In the genomic region with DNA sequence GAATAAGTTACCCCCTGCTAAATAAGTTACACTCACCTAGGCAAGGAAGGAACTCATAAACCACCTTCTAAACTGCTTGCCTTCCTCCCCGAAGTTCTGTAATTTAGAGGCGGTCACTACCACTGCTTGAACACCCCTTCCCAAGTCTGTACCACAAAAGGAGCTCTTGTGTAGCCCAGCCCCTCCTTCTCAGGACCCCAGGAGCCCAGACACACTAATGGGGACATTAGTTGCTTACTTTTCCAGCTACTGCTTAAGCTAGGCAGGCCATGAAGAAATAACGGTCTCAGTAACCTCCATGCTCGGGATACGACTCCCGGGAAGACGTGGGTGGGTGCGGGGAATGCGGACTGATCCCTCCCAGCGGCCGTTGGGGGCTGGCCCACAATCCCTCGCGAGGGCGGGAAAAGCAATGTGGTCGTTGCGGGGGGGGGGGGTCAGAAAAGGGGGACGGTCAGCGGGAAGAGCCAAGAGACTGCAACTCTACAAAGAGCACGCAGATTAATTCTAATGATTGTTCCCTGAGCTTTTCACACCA, we compare ENCODE assay signal across 8 cellular contexts. TPM values are rescaled to one million over a fixed set of nuclear protein-coding genes. Genes with fewer than 3 reads are reported as not detected.
DNase-seq lines count a peak whose midpoint lies in the region; ATAC-seq, FAIRE-seq and TF ChIP-seq lines count a peak whose summit lies in the region.

A gene with protein sequence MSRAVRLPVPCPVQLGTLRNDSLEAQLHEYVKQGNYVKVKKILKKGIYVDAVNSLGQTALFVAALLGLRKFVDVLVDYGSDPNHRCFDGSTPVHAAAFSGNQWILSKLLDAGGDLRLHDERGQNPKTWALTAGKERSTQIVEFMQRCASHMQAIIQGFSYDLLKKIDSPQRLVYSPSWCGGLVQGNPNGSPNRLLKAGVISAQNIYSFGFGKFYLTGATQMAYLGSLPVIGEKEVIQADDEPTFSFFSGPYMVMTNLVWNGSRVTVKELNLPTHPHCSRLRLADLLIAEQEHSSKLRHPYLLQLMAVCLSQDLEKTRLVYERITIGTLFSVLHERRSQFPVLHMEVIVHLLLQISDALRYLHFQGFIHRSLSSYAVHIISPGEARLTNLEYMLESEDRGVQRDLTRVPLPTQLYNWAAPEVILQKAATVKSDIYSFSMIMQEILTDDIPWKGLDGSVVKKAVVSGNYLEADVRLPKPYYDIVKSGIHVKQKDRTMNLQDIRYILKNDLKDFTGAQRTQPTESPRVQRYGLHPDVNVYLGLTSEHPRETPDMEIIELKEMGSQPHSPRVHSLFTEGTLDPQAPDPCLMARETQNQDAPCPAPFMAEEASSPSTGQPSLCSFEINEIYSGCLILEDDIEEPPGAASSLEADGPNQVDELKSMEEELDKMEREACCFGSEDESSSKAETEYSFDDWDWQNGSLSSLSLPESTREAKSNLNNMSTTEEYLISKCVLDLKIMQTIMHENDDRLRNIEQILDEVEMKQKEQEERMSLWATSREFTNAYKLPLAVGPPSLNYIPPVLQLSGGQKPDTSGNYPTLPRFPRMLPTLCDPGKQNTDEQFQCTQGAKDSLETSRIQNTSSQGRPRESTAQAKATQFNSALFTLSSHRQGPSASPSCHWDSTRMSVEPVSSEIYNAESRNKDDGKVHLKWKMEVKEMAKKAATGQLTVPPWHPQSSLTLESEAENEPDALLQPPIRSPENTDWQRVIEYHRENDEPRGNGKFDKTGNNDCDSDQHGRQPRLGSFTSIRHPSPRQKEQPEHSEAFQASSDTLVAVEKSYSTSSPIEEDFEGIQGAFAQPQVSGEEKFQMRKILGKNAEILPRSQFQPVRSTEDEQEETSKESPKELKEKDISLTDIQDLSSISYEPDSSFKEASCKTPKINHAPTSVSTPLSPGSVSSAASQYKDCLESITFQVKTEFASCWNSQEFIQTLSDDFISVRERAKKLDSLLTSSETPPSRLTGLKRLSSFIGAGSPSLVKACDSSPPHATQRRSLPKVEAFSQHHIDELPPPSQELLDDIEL (N-terminal part only) (minus strand): TSS at position 345 of the 538 bp plus-strand sequence. CDS start 40,044 bp downstream, outside the sequence.

- H3K9me3 Mint-ChIP-seq in activated T-cell treated with anti-CD3 and anti-CD28 coated beads, Interleukin-2, amount 50 U/mL, for 72 hours, result no peaks in the 10 kb centered on the region
- no peaks in the 10 kb centered on the region for H3K9me3 Mint-ChIP-seq in astrocyte (ENCODE audit: unreplicated experiment)

- H3K27ac ChIP-seq in astrocyte (ENCODE audit: low read depth, low read length), result peak within 1 kb of the TSS; percentile 83
- peak within 1 kb of the TSS; percentile 80 for H3K27ac ChIP-seq in lower lobe of right lung
- peak within 1 kb of the TSS; percentile 70 to 88 (median 82) for H3K27ac ChIP-seq in upper lobe of left lung

- no peak for DNase-seq in activated T-cell treated with anti-CD3 and anti-CD28 coated beads, Interleukin-2, amount 50 U/mL, for 72 hours
- DNase-seq in activated T-cell treated with anti-CD3 and anti-CD28 coated beads, Interleukin-2, amount 50 U/mL, for 48 hours, result no peak
- no peak for DNase-seq in astrocyte (ENCODE audit: low read depth)
- DNase-seq in lower lobe of right lung, result no peak
- DNase-seq in upper lobe of left lung, result peak in 1 of 2 donors; percentile 55

- no peak for FAIRE-seq in astrocyte (lab: Jason Lieb, UNC)

- H3K4me1 ChIP-seq in astrocyte (ENCODE audit: insufficient read depth, low read length), result peaks cover 15% of the 10 kb centered on the region
- peaks cover 12% of the 10 kb centered on the region for H3K4me1 ChIP-seq in lower lobe of right lung
- H3K4me1 ChIP-seq in upper lobe of left lung, result peaks cover 9 to 23% (median 14%) of the 10 kb centered on the region in 4 donors

- no peaks in the 10 kb centered on the region for H3K27me3 ChIP-seq in astrocyte (ENCODE audit: insufficient read depth, low read length)
- no peaks in the 10 kb centered on the region for H3K27me3 ChIP-seq in lower lobe of right lung (ENCODE audit: low read depth)
- no peaks in the 10 kb centered on the region for H3K27me3 ChIP-seq in upper lobe of left lung

- H3K79me2 ChIP-seq in astrocyte (ENCODE audit: insufficient read depth, low read length), result peaks cover 16% of the 10 kb centered on the region

- no peak for ATAC-seq in activated T-cell treated with anti-CD3 and anti-CD28 coated beads, Interleukin-2, amount 50 U/mL, for 72 hours (replicated peaks in 1 of 2)
- no peak for ATAC-seq in lower lobe of right lung
- no peak for ATAC-seq in upper lobe of left lung (ENCODE audit: low FRiP score in 2 of 2)
- no peak for ATAC-seq in HG02678 (IDR thresholded peaks at IDR 0.05; ENCODE audit: unreplicated experiment)
- ATAC-seq in HG02610 (IDR thresholded peaks at IDR 0.05; ENCODE audit: unreplicated experiment), result no peak
- ATAC-seq in GM18907 (IDR thresholded peaks at IDR 0.05; ENCODE audit: unreplicated experiment), result no peak

- H3K36me3 ChIP-seq in astrocyte (ENCODE audit: insufficient read depth, low read length) (no peaks in the 10 kb centered on the region), lower lobe of right lung (no peaks in the 10 kb centered on the region), upper lobe of left lung (peaks cover 0 to 7% (median 0%) of the 10 kb centered on the region in 4 donors)

- H3K9me3 ChIP-seq in astrocyte (ENCODE audit: insufficient read depth, low read depth, low read length) (peaks cover 3% of the 10 kb centered on the region), lower lobe of right lung (no peaks in the 10 kb centered on the region), upper lobe of left lung (no peaks in the 10 kb centered on the region)

- peak within 1 kb of the TSS; percentile 97 for H3K27ac Mint-ChIP-seq in activated T-cell treated with anti-CD3 and anti-CD28 coated beads, Interleukin-2, amount 50 U/mL, for 72 hours
- no peak within 1 kb of the TSS for H3K27ac Mint-ChIP-seq in astrocyte (ENCODE audit: unreplicated experiment)

- peak within 1 kb of the TSS; percentile 98 for H3K4me3 Mint-ChIP-seq in activated T-cell treated with anti-CD3 and anti-CD28 coated beads, Interleukin-2, amount 50 U/mL, for 72 hours
- H3K4me3 Mint-ChIP-seq in astrocyte (ENCODE audit: unreplicated experiment), result peak within 1 kb of the TSS; percentile 80

- TF ChIP-seq EP300 in upper lobe of left lung (IDR thresholded peaks at IDR 0.05), result no peak

- WGBS in upper lobe of left lung, 2 donors, result 86% methylated on average over 18 to 19 of the region's 19 CpGs

- no peaks in the 10 kb centered on the region for H3K27me3 Mint-ChIP-seq in activated T-cell treated with anti-CD3 and anti-CD28 coated beads, Interleukin-2, amount 50 U/mL, for 72 hours (ENCODE audit: low read depth)
- no peaks in the 10 kb centered on the region for H3K27me3 Mint-ChIP-seq in astrocyte (ENCODE audit: low read depth, unreplicated experiment)

- intact Hi-C loops in lower lobe of right lung (cut with DNase I), result no loop called here

- TF ChIP-seq POLR2A in upper lobe of left lung (IDR thresholded peaks at IDR 0.05), result no peak

- TF ChIP-seq CTCF in astrocyte (IDR thresholded peaks at IDR 0.05; ENCODE audit: insufficient read depth, low read depth, low read length) (no peak), lower lobe of right lung (IDR thresholded peaks at IDR 0.05) (no peak), upper lobe of left lung (IDR thresholded peaks at IDR 0.05) (no peak)

- peaks cover 40% of the 10 kb centered on the region for H3K4me1 Mint-ChIP-seq in activated T-cell treated with anti-CD3 and anti-CD28 coated beads, Interleukin-2, amount 50 U/mL, for 72 hours (ENCODE audit: low read depth)
- H3K4me1 Mint-ChIP-seq in astrocyte (ENCODE audit: low read depth, unreplicated experiment), result peaks cover 1% of the 10 kb centered on the region

- peaks cover 10 to 13% of the 10 kb centered on the region in 2 donors for H3K36me3 Mint-ChIP-seq in activated T-cell treated with anti-CD3 and anti-CD28 coated beads, Interleukin-2, amount 50 U/mL, for 72 hours (ENCODE audit: insufficient read depth in 2 of 2)
- no peaks in the 10 kb centered on the region for H3K36me3 Mint-ChIP-seq in astrocyte (ENCODE audit: low read depth, unreplicated experiment)

- H3K9ac ChIP-seq in astrocyte (ENCODE audit: low read length), result peak within 1 kb of the TSS; percentile 89

- H3K4me3 ChIP-seq in astrocyte (ENCODE audit: insufficient read depth, low read depth, low read length), result peak within 1 kb of the TSS; percentile 87
- peak within 1 kb of the TSS; percentile 72 for H3K4me3 ChIP-seq in lower lobe of right lung
- H3K4me3 ChIP-seq in upper lobe of left lung, result peak within 1 kb of the TSS; percentile 41 to 76 (median 72)

- peak within 1 kb of the TSS; percentile 100 for H2AFZ ChIP-seq in astrocyte (ENCODE audit: low read depth, low read length)

- H3K4me2 ChIP-seq in astrocyte (ENCODE audit: low read length), result peak within 1 kb of the TSS; percentile 96

- H4K20me1 ChIP-seq in astrocyte (ENCODE audit: insufficient read depth, low read length), result no peaks in the 10 kb centered on the region

RNA-seq across cellular contexts. Expression of the gene that starts here (rescaled TPM):
- total RNA-seq in activated T-cell treated with anti-CD3 and anti-CD28 coated beads, Interleukin-2, amount 50 U/mL, for 72 hours, result under 1 TPM; 0.46 to 0.84 TPM
- total RNA-seq in astrocyte (0.09 and 0.31 TPM in 2 replicates), lower lobe of right lung (6.8 TPM), upper lobe of left lung (1 to 10 TPM in 3 of 6 donors, under 1 TPM in 3; 0.10 to 1.4 (median 0.63) TPM)
